In the genomic region with DNA sequence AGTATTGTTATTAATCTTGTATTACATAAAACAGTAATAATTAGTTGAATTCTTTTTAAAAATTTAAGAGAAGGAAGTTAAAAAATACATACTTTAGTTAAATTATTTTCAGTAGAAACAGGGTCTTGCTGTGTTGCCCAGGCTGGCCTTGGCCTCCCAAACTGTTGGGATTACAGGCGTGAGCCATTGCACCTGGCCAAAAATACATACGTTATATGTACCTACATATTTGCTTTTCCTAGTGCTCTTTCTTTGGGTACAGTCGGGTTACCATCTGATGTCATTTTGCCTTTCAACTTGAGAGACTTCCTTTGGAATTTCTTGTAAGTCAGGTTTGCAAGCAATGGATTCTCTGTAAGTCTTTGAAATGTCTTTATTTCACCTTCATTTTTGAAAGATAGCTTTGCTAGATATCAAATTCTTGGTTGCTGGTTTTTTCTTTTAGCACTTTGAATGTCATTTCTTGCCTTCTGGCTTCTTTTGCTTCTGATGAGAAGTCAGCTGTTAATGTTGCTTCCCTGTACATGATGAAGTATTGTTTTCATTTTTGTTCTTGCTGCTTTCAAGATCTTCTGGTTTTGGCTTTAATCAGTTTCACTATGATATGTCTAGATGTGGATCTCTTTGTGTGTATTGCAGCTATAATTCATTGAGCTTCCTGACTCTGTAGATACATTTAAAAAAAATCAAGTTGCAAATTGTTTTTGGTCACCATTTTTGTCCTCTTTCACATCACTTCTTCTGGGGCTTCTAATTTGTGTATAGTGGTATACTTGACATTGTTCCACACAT, we compare ENCODE assay signal across 10 cellular contexts.
A peak's percentile ranks its signal among the peaks of the same experiment; 100 is the strongest.
DNase-seq lines count a peak whose midpoint lies in the region; ATAC-seq and TF ChIP-seq lines count a peak whose summit lies in the region.
"Had no signal": no experiment of that assay in that cellular context is flagged by ENCODE, and none has a peak within 500 bp of the region (broad histone marks: within the 10 kb centered on the region; RNA-seq: fewer than 3 reads in every experiment).

No MANE protein-coding gene starts in this region.

- H3K4me1 Mint-ChIP-seq in activated T-cell treated with anti-CD3 and anti-CD28 coated beads, Interleukin-2, amount 50 U/mL, for 24 hours (ENCODE audit: low read depth) = peaks cover 16% of the 10 kb centered on the region
- peaks cover 14% of the 10 kb centered on the region for H3K4me1 Mint-ChIP-seq in mesothelial cell of epicardium

- peak; percentile 92 for ATAC-seq in GM21447 (IDR thresholded peaks at IDR 0.05; ENCODE audit: unreplicated experiment)
- ATAC-seq in HG03175 (IDR thresholded peaks at IDR 0.05; ENCODE audit: unreplicated experiment) = peak; percentile 51
- no peak for ATAC-seq in HG02759 (IDR thresholded peaks at IDR 0.05; ENCODE audit: unreplicated experiment)

- H3K4me3 Mint-ChIP-seq in activated T-cell treated with anti-CD3 and anti-CD28 coated beads, Interleukin-2, amount 50 U/mL, for 24 hours = no peak overlapping the region
- H3K4me3 Mint-ChIP-seq in mesothelial cell of epicardium = no peak overlapping the region

- H3K27ac Mint-ChIP-seq in activated T-cell treated with anti-CD3 and anti-CD28 coated beads, Interleukin-2, amount 50 U/mL, for 24 hours = peak overlapping the region; percentile 87
- peak overlapping the region; percentile 67 for H3K27ac Mint-ChIP-seq in mesothelial cell of epicardium

- peaks cover 3% of the 10 kb centered on the region for H3K9me3 Mint-ChIP-seq in activated T-cell treated with anti-CD3 and anti-CD28 coated beads, Interleukin-2, amount 50 U/mL, for 24 hours
- peaks cover 14% of the 10 kb centered on the region for H3K9me3 Mint-ChIP-seq in mesothelial cell of epicardium

- DNase-seq in activated T-cell treated with anti-CD3 and anti-CD28 coated beads, Interleukin-2, amount 50 U/mL, for 24 hours = no peak
- no peak for DNase-seq in activated T-cell treated with anti-CD3 and anti-CD28 coated beads, Interleukin-2, amount 50 U/mL, for 1 hour
- DNase-seq in mesothelial cell of epicardium (ENCODE audit: low spot score in 2 of 2, unreplicated experiment in 2 of 2) (no peak), DMS153 treated with DMSO at 0.1 percent for 48 hours (lab: John Stamatoyannopoulos, UW; ENCODE audit: unreplicated experiment) (no peak)
- DNase-seq in stimulated activated CD4-positive, alpha-beta T cell treated with anti-CD3 and anti-CD28 coated beads, Interleukin-4, amount 100 ng/mL, for 24 hours = no peak
- DNase-seq: DMS79, ovary had no signal

- H3K27me3 Mint-ChIP-seq in activated T-cell treated with anti-CD3 and anti-CD28 coated beads, Interleukin-2, amount 50 U/mL, for 24 hours = no peaks in the 10 kb centered on the region
- no peaks in the 10 kb centered on the region for H3K27me3 Mint-ChIP-seq in mesothelial cell of epicardium (ENCODE audit: low read depth)

- H3K36me3 Mint-ChIP-seq in activated T-cell treated with anti-CD3 and anti-CD28 coated beads, Interleukin-2, amount 50 U/mL, for 24 hours (ENCODE audit: low read depth) = peaks cover 11% of the 10 kb centered on the region
- peaks cover 27% of the 10 kb centered on the region for H3K36me3 Mint-ChIP-seq in mesothelial cell of epicardium

- TF ChIP-seq CTCF in mesothelial cell of epicardium (IDR thresholded peaks at IDR 0.05; ENCODE audit: unreplicated experiment) = no peak
